Comparison of ENCODE assay signal across 8 cellular contexts in the genomic region with DNA sequence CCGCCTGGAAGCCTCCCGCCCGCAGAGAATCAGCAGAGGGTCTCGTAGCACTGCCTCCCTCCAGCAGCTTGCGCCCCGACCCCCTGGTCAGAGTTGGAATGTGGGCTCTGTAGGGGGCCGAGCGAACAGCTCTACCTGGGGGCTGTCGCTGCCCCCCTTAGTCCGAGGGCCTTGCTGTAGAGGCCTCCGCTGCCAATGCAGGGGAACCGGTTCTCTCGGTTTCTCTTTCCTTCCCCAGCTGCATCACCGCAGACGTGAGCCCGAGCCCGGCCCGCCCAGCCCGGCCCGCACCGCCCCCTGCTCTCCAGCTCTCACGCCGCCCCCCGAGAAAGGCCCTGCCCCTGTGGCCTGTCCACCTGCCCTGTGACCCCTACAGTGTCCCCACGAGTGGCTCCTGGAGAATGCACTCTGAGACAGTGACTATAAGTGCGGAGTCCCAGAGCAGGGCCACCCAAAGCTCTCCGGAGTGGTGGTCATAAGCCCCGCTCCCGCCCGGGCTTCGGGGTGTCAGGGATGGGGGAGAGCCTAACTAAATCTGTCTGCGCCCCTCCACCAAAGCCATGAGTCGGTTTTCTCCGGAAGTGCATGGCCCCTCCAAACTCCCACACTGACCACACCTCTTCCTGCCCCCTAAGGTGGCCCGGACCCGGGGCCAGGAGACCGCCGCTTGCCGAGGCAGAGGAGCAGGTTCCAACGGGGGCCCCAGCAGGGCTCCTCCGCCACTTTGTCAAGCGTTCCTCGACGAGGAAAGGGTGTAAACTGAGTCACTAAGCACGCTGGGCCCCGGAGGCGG. TPM values are rescaled to one million over a fixed set of nuclear protein-coding genes. Genes with fewer than 3 reads are reported as not detected.
DNase-seq lines count a peak whose midpoint lies in the region; ATAC-seq and TF ChIP-seq lines count a peak whose summit lies in the region.

No MANE protein-coding gene starts in this region.

- H3K4me1 Mint-ChIP-seq in CD4-positive, alpha-beta T cell (ENCODE audit: low read depth): peaks cover 19% of the 10 kb centered on the region
- H3K4me1 Mint-ChIP-seq in effector memory CD8-positive, alpha-beta T cell (ENCODE audit: low read depth in 2 of 2): peaks cover 19 to 26% of the 10 kb centered on the region in 2 donors
- H3K4me1 Mint-ChIP-seq in naive thymus-derived CD8-positive, alpha-beta T cell: peaks cover 13 to 33% (median 24%) of the 10 kb centered on the region in 4 donors

- peak overlapping the region; percentile 83 for H3K4me3 ChIP-seq in PC-3 (ENCODE audit: low read length)

- no peaks in the 10 kb centered on the region for H4K20me1 ChIP-seq in PC-3 (ENCODE audit: low read length)

- H3K9me3 ChIP-seq in CD4-positive, alpha-beta T cell (ENCODE audit: control insufficient read depth, low read length): no peaks in the 10 kb centered on the region
- no peaks in the 10 kb centered on the region for H3K9me3 ChIP-seq in PC-3 (ENCODE audit: low read length)

- H3K4me1 ChIP-seq in PC-3 (ENCODE audit: insufficient read depth, low read length): peaks cover 38% of the 10 kb centered on the region

- H3K36me3 ChIP-seq in PC-3 (ENCODE audit: low read depth, low read length): no peaks in the 10 kb centered on the region

- no TSS peak for BruUV-seq in PC-3 (replicated peaks; lab: Mats Ljungman, UMichigan)

- H3K9me2 ChIP-seq in PC-3 (replicated peaks; ENCODE audit: low read length): no peaks in the 10 kb centered on the region

- no peak overlapping the region for H3K27ac Mint-ChIP-seq in CD4-positive, alpha-beta T cell
- peak overlapping the region; percentile 10 to 87 for H3K27ac Mint-ChIP-seq in effector memory CD8-positive, alpha-beta T cell
- H3K27ac Mint-ChIP-seq in naive thymus-derived CD8-positive, alpha-beta T cell: peak overlapping the region in 8 of 10 donors; percentile 3 to 74 (median 29)

- no peaks in the 10 kb centered on the region for H3K27me3 ChIP-seq in CD4-positive, alpha-beta T cell (ENCODE audit: control insufficient read depth, insufficient read depth, low read length)
- H3K27me3 ChIP-seq in PC-3 (ENCODE audit: low read length): no peaks in the 10 kb centered on the region

- peak overlapping the region; percentile 82 for H2AFZ ChIP-seq in PC-3 (ENCODE audit: low read length)

- intact Hi-C loops in CD4-positive, alpha-beta T cell (cut with DNase I, micrococcal nuclease): no loop called here
- intact Hi-C loops in PC-3 (cut with micrococcal nuclease): no loop called here

- peak overlapping the region; percentile 86 for H3K4me3 Mint-ChIP-seq in CD4-positive, alpha-beta T cell
- H3K4me3 Mint-ChIP-seq in effector memory CD8-positive, alpha-beta T cell: peak overlapping the region; percentile 84 to 92
- peak overlapping the region; percentile 74 to 88 (median 85) for H3K4me3 Mint-ChIP-seq in naive thymus-derived CD8-positive, alpha-beta T cell

- H3K27me3 Mint-ChIP-seq in CD4-positive, alpha-beta T cell: no peaks in the 10 kb centered on the region
- no peaks in the 10 kb centered on the region for H3K27me3 Mint-ChIP-seq in effector memory CD8-positive, alpha-beta T cell
- H3K27me3 Mint-ChIP-seq in naive thymus-derived CD8-positive, alpha-beta T cell: no peaks in the 10 kb centered on the region

- TF ChIP-seq POLR2A in erythroblast (IDR thresholded peaks at IDR 0.05; ENCODE audit: low read length): no peak

- CTCF ChIA-PET in CD4-positive, alpha-beta T cell (lab: Charles Lee): no interaction called here
- CTCF ChIA-PET in PC-3 (lab: Charles Lee): no interaction called here

- POLR2A ChIA-PET in CD4-positive, alpha-beta T cell (lab: Charles Lee): interaction anchor here (0.5 to 1.2 kb wide), 3 partner anchors 20 to 282 kb away, joined by 3 read pairs; no protein-coding TSS in a partner anchor
- POLR2A ChIA-PET in PC-3 (lab: Charles Lee; ENCODE audit: unreplicated experiment): interaction anchor here (0.6 to 0.7 kb wide), 2 partner anchors 65 to 216 kb away, joined by 3 to 4 read pairs; no protein-coding TSS in a partner anchor
- POLR2A ChIA-PET in naive thymus-derived CD8-positive, alpha-beta T cell (lab: Charles Lee): no interaction called here

- DNase-seq in CD4-positive, alpha-beta T cell: peak in 1 of 10 experiments; percentile 43
- DNase-seq in PC-3: peak; percentile 87
- DNase-seq in effector memory CD8-positive, alpha-beta T cell: no peak
- peak in 3 of 10 donors; percentile 16 to 61 (median 25) for DNase-seq in naive thymus-derived CD8-positive, alpha-beta T cell
- DNase-seq in midbrain (lab: John Stamatoyannopoulos, UW): no peak
- no peak for DNase-seq in erythroblast (lab: John Stamatoyannopoulos, UW)
- DNase-seq in occipital lobe (lab: John Stamatoyannopoulos, UW): no peak

- TF ChIP-seq CTCF in CD4-positive, alpha-beta T cell (IDR thresholded peaks at IDR 0.05): no peak
- no peak for TF ChIP-seq CTCF in PC-3 (conservative IDR thresholded peaks at IDR 0.05; ENCODE audit: low read depth, low read length)

- H3K9ac ChIP-seq in PC-3 (ENCODE audit: low read length): peak overlapping the region; percentile 83

- ATAC-seq in CD4-positive, alpha-beta T cell (ENCODE audit: poor library complexity): no peak
- ATAC-seq in GM21423 (IDR thresholded peaks at IDR 0.05; ENCODE audit: unreplicated experiment): peak; percentile 12
- ATAC-seq in PC-3: peak; percentile 6
- ATAC-seq in effector memory CD8-positive, alpha-beta T cell (replicated peaks): peak; percentile 26
- peak; percentile 4 to 23 for ATAC-seq in naive thymus-derived CD8-positive, alpha-beta T cell

- no peak overlapping the region for H3K27ac ChIP-seq in CD4-positive, alpha-beta T cell (ENCODE audit: low read depth, low read length)
- peak overlapping the region; percentile 76 for H3K27ac ChIP-seq in PC-3 (ENCODE audit: low read length)

- H3K9me3 Mint-ChIP-seq in CD4-positive, alpha-beta T cell: no peaks in the 10 kb centered on the region
- no peaks in the 10 kb centered on the region for H3K9me3 Mint-ChIP-seq in effector memory CD8-positive, alpha-beta T cell
- no peaks in the 10 kb centered on the region for H3K9me3 Mint-ChIP-seq in naive thymus-derived CD8-positive, alpha-beta T cell

- no peaks in the 10 kb centered on the region for H3F3A ChIP-seq in PC-3 (ENCODE audit: low read length, unreplicated experiment)

- peaks cover 4% of the 10 kb centered on the region for H3K36me3 Mint-ChIP-seq in CD4-positive, alpha-beta T cell (ENCODE audit: low read depth)
- peaks cover 5% of the 10 kb centered on the region for H3K36me3 Mint-ChIP-seq in effector memory CD8-positive, alpha-beta T cell (ENCODE audit: insufficient read depth)
- H3K36me3 Mint-ChIP-seq in naive thymus-derived CD8-positive, alpha-beta T cell: peaks cover 0 to 3% (median 0%) of the 10 kb centered on the region in 3 donors

- H3K79me2 ChIP-seq in PC-3 (ENCODE audit: low read length): peaks cover 21% of the 10 kb centered on the region

- peak overlapping the region; percentile 100 for H3K4me2 ChIP-seq in PC-3 (ENCODE audit: low read length)

RNA-seq across cellular contexts. Expression of a gene that starts 1.7 kb away (rescaled TPM):
- total RNA-seq in CD4-positive, alpha-beta T cell: 10 to 100 TPM; 33.3 to 35.2 TPM
- 119 and 134 TPM in 2 replicates for total RNA-seq in PC-3 (2014; rRNA removed)
- 100 to 1,000 TPM; 101 to 102 TPM for total RNA-seq in naive thymus-derived CD8-positive, alpha-beta T cell
- polyA plus RNA-seq in naive thymus-derived CD8-positive, alpha-beta T cell: 10 to 100 TPM; 17.3 to 31.1 (median 19.8) TPM
- total RNA-seq in occipital lobe: 2.0 TPM

RNA-seq across cellular contexts. Expression of a gene that starts 59.6 kb away (rescaled TPM):
- 100 to 1,000 TPM; 108 to 118 TPM for total RNA-seq in CD4-positive, alpha-beta T cell
- total RNA-seq in PC-3 (2014; rRNA removed) (15.8 and 20.8 TPM in 2 replicates), occipital lobe (18.7 TPM)
- total RNA-seq in naive thymus-derived CD8-positive, alpha-beta T cell: 10 to 100 TPM; 78.0 to 92.7 TPM
- polyA plus RNA-seq in naive thymus-derived CD8-positive, alpha-beta T cell: 10 to 100 TPM; 12.4 to 14.7 (median 12.8) TPM

Comparison
In these comparisons a context has a peak if more than half of its experiments do, and no peak if none do; other contexts are left out.
1. RNA of a gene that starts 1.7 kb away (total RNA-seq): 119 to 134 TPM in PC-3, 101 to 102 TPM in naive thymus-derived CD8-positive, alpha-beta T cell and 33.3 to 35.2 TPM in CD4-positive, alpha-beta T cell; 2.0 TPM in occipital lobe (single experiment); every median in the first group is over 10 times any median in the second.
2. Peak in every context shown above with its lines, with median percentiles within 50 percentile points of each other: H3K4me3 Mint-ChIP-seq.